ENCODE assay signal across 2 cellular contexts in genomic region chr11:67994387-67994786, GRCh38. TPM values are rescaled to one million over a fixed set of nuclear protein-coding genes. Genes with fewer than 3 reads are reported as not detected.
"Had no signal": no experiment of that assay in that cellular context is flagged by ENCODE, and none has a peak within 500 bp of the region (broad histone marks: within the 10 kb centered on the region; RNA-seq: fewer than 3 reads in every experiment).

No MANE protein-coding gene starts in this region.

RNA-seq across cellular contexts. Expression of gene ALDH3B1, which starts 15.7 kb away (rescaled TPM):
- total RNA-seq: progenitor cell of endocrine pancreas had no signal
- polyA plus RNA-seq: neural cell had no signal
